In the genomic region with DNA sequence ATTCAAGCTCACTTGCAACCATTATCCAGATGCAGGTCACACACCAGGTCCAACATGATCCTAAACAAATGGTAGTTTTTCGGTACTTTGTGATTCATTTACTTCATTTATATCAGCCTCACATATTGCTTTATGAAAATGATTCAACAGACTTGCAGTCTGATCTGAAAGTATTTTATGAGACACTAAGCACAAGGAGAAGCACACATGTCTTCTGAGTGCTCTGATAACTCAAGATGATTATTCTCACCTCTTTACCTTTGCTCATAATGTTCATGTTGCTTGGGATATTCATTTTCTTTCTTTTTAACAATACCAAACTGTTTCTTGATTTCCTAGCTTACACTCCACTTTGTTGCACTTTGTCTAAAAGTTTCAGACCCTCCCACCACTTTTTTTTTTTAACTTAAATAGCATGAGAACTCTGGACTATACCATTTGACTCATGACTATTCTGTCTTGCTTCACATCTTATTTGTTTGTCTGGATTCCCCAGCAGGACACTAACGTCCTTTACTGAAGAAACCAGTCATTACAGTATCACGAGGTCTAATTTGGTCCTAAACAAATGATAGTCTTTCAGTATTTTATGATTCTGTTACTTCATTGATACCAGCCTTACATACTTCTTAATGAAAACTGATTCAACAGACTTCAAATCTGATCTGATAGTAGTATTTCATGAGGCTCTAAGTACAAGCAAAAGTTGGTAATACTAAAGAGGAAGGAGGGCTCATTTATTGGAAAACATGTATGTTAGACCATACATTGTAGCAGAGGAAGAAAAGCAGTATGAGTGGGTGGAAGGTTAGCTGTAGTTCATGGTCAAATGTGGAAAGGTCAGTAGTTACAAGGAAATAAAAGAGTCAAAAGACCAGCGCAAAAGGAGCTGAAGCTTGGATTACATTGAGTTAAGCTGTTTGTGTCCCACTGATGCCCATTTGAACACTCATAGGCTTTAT, we compare ENCODE assay signal across 13 cellular contexts.
DNase-seq lines count a peak whose midpoint lies in the region; ATAC-seq lines count a peak whose summit lies in the region.
"Had no signal": no experiment of that assay in that cellular context is flagged by ENCODE, and none has a peak within 500 bp of the region (broad histone marks: within the 10 kb centered on the region; RNA-seq: fewer than 3 reads in every experiment).

No MANE protein-coding gene starts in this region.

- intact Hi-C loops in activated T-helper 1 cell treated with anti-CD3 and anti-CD28 coated beads, Interleukin-12 subunit alpha, Interleukin-12 subunit beta, Interleukin-2, Interleukin-4 antibody, amounts not matched to agents 30 ng/mL and 10 ng/mL and 1 ng/mL, durations not matched to agents 14 hours and 24 hours and 36 hours (cut with micrococcal nuclease) = no loop called here

- no peaks in the 10 kb centered on the region for H3K27me3 Mint-ChIP-seq in activated T-helper 1 cell treated with anti-CD3 and anti-CD28 coated beads, Interleukin-12 subunit alpha, Interleukin-12 subunit beta, Interleukin-2, Interleukin-4 antibody, amounts not matched to agents 30 ng/mL and 10 ng/mL and 1 ng/mL, durations not matched to agents 14 hours and 24 hours and 36 hours (ENCODE audit: insufficient read depth)

- H3K27ac Mint-ChIP-seq in activated T-helper 1 cell treated with anti-CD3 and anti-CD28 coated beads, Interleukin-12 subunit alpha, Interleukin-12 subunit beta, Interleukin-2, Interleukin-4 antibody, amounts not matched to agents 30 ng/mL and 10 ng/mL and 1 ng/mL, durations not matched to agents 14 hours and 24 hours and 36 hours = no peak overlapping the region
- H3K27ac Mint-ChIP-seq: activated naive CD4-positive, alpha-beta T cell treated with anti-CD3 and anti-CD28 coated beads for 36 hours had no signal

- H3K9me3 Mint-ChIP-seq in activated T-helper 1 cell treated with anti-CD3 and anti-CD28 coated beads, Interleukin-12 subunit alpha, Interleukin-12 subunit beta, Interleukin-2, Interleukin-4 antibody, amounts not matched to agents 30 ng/mL and 10 ng/mL and 1 ng/mL, durations not matched to agents 14 hours and 24 hours and 36 hours = no peaks in the 10 kb centered on the region
- H3K9me3 Mint-ChIP-seq: activated naive CD4-positive, alpha-beta T cell treated with anti-CD3 and anti-CD28 coated beads for 36 hours had no signal

- no peaks in the 10 kb centered on the region for H3K36me3 Mint-ChIP-seq in activated T-helper 1 cell treated with anti-CD3 and anti-CD28 coated beads, Interleukin-12 subunit alpha, Interleukin-12 subunit beta, Interleukin-2, Interleukin-4 antibody, amounts not matched to agents 30 ng/mL and 10 ng/mL and 1 ng/mL, durations not matched to agents 14 hours and 24 hours and 36 hours (ENCODE audit: low read depth)

- peak; percentile 80 for ATAC-seq in GM18499 (IDR thresholded peaks at IDR 0.05; ENCODE audit: insufficient read depth, unreplicated experiment)
- peak; percentile 86 for ATAC-seq in GM19351 (IDR thresholded peaks at IDR 0.05; ENCODE audit: unreplicated experiment)
- ATAC-seq in HG02840 (IDR thresholded peaks at IDR 0.05; ENCODE audit: low FRiP score, unreplicated experiment) = peak; percentile 77
- ATAC-seq in HG03571 (IDR thresholded peaks at IDR 0.05; ENCODE audit: unreplicated experiment) = peak; percentile 57

- no peak for DNase-seq in OCI-M1 (lab: John Stamatoyannopoulos, UW)
- no peak for DNase-seq in activated T-helper 1 cell treated with anti-CD3 and anti-CD28 coated beads, Interleukin-12 subunit alpha, Interleukin-12 subunit beta, Interleukin-2, Interleukin-4 antibody, amounts not matched to agents 30 ng/mL and 10 ng/mL and 1 ng/mL, durations not matched to agents 14 hours and 24 hours and 36 hours (ENCODE audit: low spot score)
- DNase-seq in amygdala (lab: John Stamatoyannopoulos, UW) = no peak
- DNase-seq in HK-2 (ENCODE audit: unreplicated experiment) = no peak
- DNase-seq: activated naive CD4-positive, alpha-beta T cell treated with anti-CD3 and anti-CD28 coated beads for 36 hours; COR-L47; GOT3; hippocampal formation; stimulated activated naive CD4-positive, alpha-beta T cell had no signal

- peaks cover 37% of the 10 kb centered on the region for H3K4me1 Mint-ChIP-seq in activated T-helper 1 cell treated with anti-CD3 and anti-CD28 coated beads, Interleukin-12 subunit alpha, Interleukin-12 subunit beta, Interleukin-2, Interleukin-4 antibody, amounts not matched to agents 30 ng/mL and 10 ng/mL and 1 ng/mL, durations not matched to agents 14 hours and 24 hours and 36 hours (ENCODE audit: low read depth)

- H3K4me3 Mint-ChIP-seq in activated T-helper 1 cell treated with anti-CD3 and anti-CD28 coated beads, Interleukin-12 subunit alpha, Interleukin-12 subunit beta, Interleukin-2, Interleukin-4 antibody, amounts not matched to agents 30 ng/mL and 10 ng/mL and 1 ng/mL, durations not matched to agents 14 hours and 24 hours and 36 hours = no peak overlapping the region
- H3K4me3 Mint-ChIP-seq: activated naive CD4-positive, alpha-beta T cell treated with anti-CD3 and anti-CD28 coated beads for 36 hours had no signal
